13 cellular contexts compared by ENCODE assay signal in genomic region chr2:227942021-227942420, GRCh38.
DNase-seq lines count a peak whose midpoint lies in the region; ATAC-seq and TF ChIP-seq lines count a peak whose summit lies in the region.
"Had no signal": no experiment of that assay in that cellular context is flagged by ENCODE, and none has a peak within 500 bp of the region (broad histone marks: within the 10 kb centered on the region; RNA-seq: fewer than 3 reads in every experiment).

No MANE protein-coding gene starts in this region.

- peaks cover 31% of the 10 kb centered on the region for H3K27me3 Mint-ChIP-seq in activated T-helper 17 cell treated with anti-CD3 and anti-CD28 coated beads, Interleukin-2, amount 50 U/mL, for 72 hours
- H3K27me3 Mint-ChIP-seq: dendritic cell treated with granulocyte-macrophage colony-stimulating factor and Interleukin-4, amounts not matched to agents 40 ng/mL and 50 ng/mL, for 4 days had no signal

- TF ChIP-seq CTCF in GM10266 (IDR thresholded peaks at IDR 0.05; ENCODE audit: control insufficient read depth, insufficient read depth, low read depth, missing control alignments) (no peak), GM20000 (IDR thresholded peaks at IDR 0.05; ENCODE audit: extremely low read depth, missing control alignments) (no peak)

- no peaks in the 10 kb centered on the region for H3K4me1 Mint-ChIP-seq in activated T-helper 17 cell treated with anti-CD3 and anti-CD28 coated beads, Interleukin-2, amount 50 U/mL, for 72 hours
- H3K4me1 Mint-ChIP-seq: natural killer cell had no signal

- H3K27ac Mint-ChIP-seq in activated T-helper 17 cell treated with anti-CD3 and anti-CD28 coated beads, Interleukin-2, amount 50 U/mL, for 72 hours = no peak overlapping the region
- H3K27ac Mint-ChIP-seq: dendritic cell treated with granulocyte-macrophage colony-stimulating factor and Interleukin-4, amounts not matched to agents 40 ng/mL and 50 ng/mL, for 4 days; IgD-negative memory B cell; natural killer cell had no signal

- H3K36me3 Mint-ChIP-seq in activated T-helper 17 cell treated with anti-CD3 and anti-CD28 coated beads, Interleukin-2, amount 50 U/mL, for 72 hours (ENCODE audit: low read depth) = no peaks in the 10 kb centered on the region
- H3K36me3 Mint-ChIP-seq: IgD-negative memory B cell, natural killer cell had no signal

- no peaks in the 10 kb centered on the region for H3K9me3 Mint-ChIP-seq in activated T-helper 17 cell treated with anti-CD3 and anti-CD28 coated beads, Interleukin-2, amount 50 U/mL, for 72 hours

- DNase-seq in GM10266 (ENCODE audit: extremely low spot score) = peak; percentile 10
- DNase-seq in GM20000 (ENCODE audit: low spot score) = peak; percentile 8
- no peak for DNase-seq in stimulated activated naive CD8-positive, alpha-beta T cell treated with anti-CD3 and anti-CD28 coated beads, Interleukin-15, Interleukin-2, amounts not matched to agents 100 U/mL and 50 U/mL, for 24 hours
- DNase-seq in stimulated activated CD4-positive, alpha-beta T cell treated with anti-CD3 and anti-CD28 coated beads, Interleukin-15, amount 100 ng/mL, for 24 hours = no peak
- no peak for DNase-seq in DMS79 (lab: John Stamatoyannopoulos, UW)
- DNase-seq in activated CD4-positive, alpha-beta T cell treated with anti-CD3 and anti-CD28 coated beads, Interleukin-2, amount 50 U/mL, for 4 hours = no peak
- DNase-seq: activated CD8-positive, alpha-beta memory T cell treated with anti-CD3 and anti-CD28 coated beads, Interleukin-2, amount 50 U/mL, for 48 hours; GDM1; natural killer cell had no signal

- H3K4me3 Mint-ChIP-seq in activated T-helper 17 cell treated with anti-CD3 and anti-CD28 coated beads, Interleukin-2, amount 50 U/mL, for 72 hours = no peak overlapping the region
- H3K4me3 Mint-ChIP-seq: dendritic cell treated with granulocyte-macrophage colony-stimulating factor and Interleukin-4, amounts not matched to agents 40 ng/mL and 50 ng/mL, for 4 days; IgD-negative memory B cell; natural killer cell had no signal

- ATAC-seq in HG03103 (IDR thresholded peaks at IDR 0.05; ENCODE audit: low read depth, unreplicated experiment) = peak; percentile 80
- peak; percentile 65 for ATAC-seq in activated T-helper 17 cell treated with anti-CD3 and anti-CD28 coated beads, Interleukin-2, amount 50 U/mL, for 72 hours (replicated peaks)
- no peak for ATAC-seq in stimulated activated naive CD8-positive, alpha-beta T cell treated with anti-CD3 and anti-CD28 coated beads, Interleukin-15, Interleukin-2, amounts not matched to agents 100 U/mL and 50 U/mL, for 24 hours
- ATAC-seq: natural killer cell had no signal

Comparison
In these comparisons a context has a peak if more than half of its experiments do, and no peak if none do; other contexts are left out.
1. DNase-seq: peak in GM10266 (single experiment) and GM20000 (single experiment); none in stimulated activated naive CD8-positive, alpha-beta T cell treated with anti-CD3 and anti-CD28 coated beads, Interleukin-15, Interleukin-2, amounts not matched to agents 100 U/mL and 50 U/mL, for 24 hours (single experiment), stimulated activated CD4-positive, alpha-beta T cell treated with anti-CD3 and anti-CD28 coated beads, Interleukin-15, amount 100 ng/mL, for 24 hours (single experiment), DMS79 (single experiment) and activated CD4-positive, alpha-beta T cell treated with anti-CD3 and anti-CD28 coated beads, Interleukin-2, amount 50 U/mL, for 4 hours (0 of 2).